Comparison of ENCODE assay signal across 6 cellular contexts in the genomic region with DNA sequence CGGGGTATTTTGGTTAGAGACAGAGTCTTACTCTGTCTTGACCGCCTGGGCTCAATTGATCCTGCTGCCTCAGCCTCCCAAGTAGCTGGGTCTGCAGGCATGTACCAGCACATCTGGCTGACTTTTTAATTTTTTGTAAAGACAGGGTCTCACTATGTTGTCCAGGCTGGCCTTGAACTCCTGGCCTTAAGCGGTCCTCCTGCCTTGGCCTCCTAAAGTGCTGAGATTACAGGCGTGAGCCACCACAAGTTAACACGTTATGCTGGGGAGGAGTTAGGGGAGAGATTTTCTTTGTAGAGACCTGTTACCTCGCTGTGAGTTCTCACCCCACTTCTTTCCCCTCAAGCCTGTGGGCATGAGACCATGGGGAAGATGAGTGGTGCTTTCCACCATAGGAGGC. TPM values are rescaled to one million over a fixed set of nuclear protein-coding genes. Genes with fewer than 3 reads are reported as not detected.
A peak's percentile ranks its signal among the peaks of the same experiment; 100 is the strongest.
DNase-seq lines count a peak whose midpoint lies in the region; ATAC-seq lines count a peak whose summit lies in the region.
"Had no signal": no experiment of that assay in that cellular context is flagged by ENCODE, and none has a peak within 500 bp of the region (broad histone marks: within the 10 kb centered on the region; RNA-seq: fewer than 3 reads in every experiment).

No MANE protein-coding gene starts in this region.

- H3K36me3 Mint-ChIP-seq in activated naive CD4-positive, alpha-beta T cell treated with anti-CD3 and anti-CD28 coated beads, Interleukin-2, amount 50 U/mL, for 72 hours = peaks cover 0 to 7% of the 10 kb centered on the region in 2 donors

- peaks cover 0 to 4% of the 10 kb centered on the region in 2 donors for H3K9me3 Mint-ChIP-seq in activated naive CD4-positive, alpha-beta T cell treated with anti-CD3 and anti-CD28 coated beads, Interleukin-2, amount 50 U/mL, for 72 hours

- DNase-seq in activated naive CD4-positive, alpha-beta T cell treated with anti-CD3 and anti-CD28 coated beads, Interleukin-2, amount 50 U/mL, for 72 hours (ENCODE audit: low spot score in 2 of 2) = no peak
- no peak for DNase-seq in activated naive CD4-positive, alpha-beta T cell treated with Interleukin-2 at 50 U/mL for 16 hours
- DNase-seq: MG63; stimulated activated CD4-positive, alpha-beta T cell treated with anti-CD3 and anti-CD28 coated beads, Interleukin-2, amount 100 ng/mL, for 24 hours; stomach had no signal

- ATAC-seq in activated naive CD4-positive, alpha-beta T cell treated with anti-CD3 and anti-CD28 coated beads, Interleukin-2, amount 50 U/mL, for 72 hours = no peak

- peak overlapping the region; percentile 60 to 99 for H3K27ac Mint-ChIP-seq in activated naive CD4-positive, alpha-beta T cell treated with anti-CD3 and anti-CD28 coated beads, Interleukin-2, amount 50 U/mL, for 72 hours

RNA-seq across cellular contexts. Expression of a gene that starts 1.8 kb away (rescaled TPM):
- total RNA-seq in activated naive CD4-positive, alpha-beta T cell treated with anti-CD3 and anti-CD28 coated beads, Interleukin-2, amount 50 U/mL, for 72 hours = 10 to 100 TPM in 1 of 2 donors, 1 to 10 TPM in 1; 8.2 to 21.3 TPM

RNA-seq across cellular contexts. Expression of a gene that starts 25.5 kb away (rescaled TPM):
- 1 to 10 TPM in 1 of 2 donors, under 1 TPM in 1; 0.73 to 6.8 TPM for total RNA-seq in activated naive CD4-positive, alpha-beta T cell treated with anti-CD3 and anti-CD28 coated beads, Interleukin-2, amount 50 U/mL, for 72 hours
- total RNA-seq: dermis microvascular lymphatic vessel endothelial cell had no signal

RNA-seq across cellular contexts. Expression of a gene that starts 42.4 kb away (rescaled TPM):
- total RNA-seq in activated naive CD4-positive, alpha-beta T cell treated with anti-CD3 and anti-CD28 coated beads, Interleukin-2, amount 50 U/mL, for 72 hours = 100 to 1,000 TPM; 119 to 124 TPM

RNA-seq across cellular contexts. Expression of a gene that starts 51.2 kb away (rescaled TPM):
- total RNA-seq in activated naive CD4-positive, alpha-beta T cell treated with anti-CD3 and anti-CD28 coated beads, Interleukin-2, amount 50 U/mL, for 72 hours = 10 to 100 TPM; 26.2 to 29.8 TPM

RNA-seq across cellular contexts. Expression of a gene that starts 52.4 kb away (rescaled TPM):
- total RNA-seq in activated naive CD4-positive, alpha-beta T cell treated with anti-CD3 and anti-CD28 coated beads, Interleukin-2, amount 50 U/mL, for 72 hours = 100 to 1,000 TPM; 169 to 196 TPM
